Comparison of ENCODE assay signal across 10 cellular contexts in genomic region chr6:166633732-166634535, GRCh38. TPM values are rescaled to one million over a fixed set of nuclear protein-coding genes. Genes with fewer than 3 reads are reported as not detected.
A peak's percentile ranks its signal among the peaks of the same experiment; 100 is the strongest.
DNase-seq lines count a peak whose midpoint lies in the region; ATAC-seq and TF ChIP-seq lines count a peak whose summit lies in the region.
"Had no signal": no experiment of that assay in that cellular context is flagged by ENCODE, and none has a peak within 500 bp of the region (broad histone marks: within the 10 kb centered on the region; RNA-seq: fewer than 3 reads in every experiment).

No MANE protein-coding gene starts in this region.

- no peak for TF ChIP-seq POLR2A in body of pancreas (IDR thresholded peaks at IDR 0.05)

- H3K36me3 ChIP-seq in body of pancreas (replicated peaks in 1 of 2; ENCODE audit: insufficient read depth in 1 of 2, low read depth in 2 of 2), result no peaks in the 10 kb centered on the region

- peaks cover 1% of the 10 kb centered on the region for H3K4me1 ChIP-seq in body of pancreas

- ATAC-seq in body of pancreas, result peak; percentile 34

- H3K27ac ChIP-seq in body of pancreas, result no peak overlapping the region

- TF ChIP-seq CTCF in body of pancreas (IDR thresholded peaks at IDR 0.05), result no peak

- intact Hi-C loops in body of pancreas (cut with DNase I), result no loop called here

- WGBS in body of pancreas, 2 donors, result 64 to 72% methylated on average over 26 of the region's 26 CpGs

- no peaks in the 10 kb centered on the region for H3K9me3 ChIP-seq in body of pancreas

- no peak overlapping the region for H3K4me3 ChIP-seq in body of pancreas

- DNase-seq in CD1c-positive myeloid dendritic cell (ENCODE audit: extremely low spot score) (peak; percentile 82), M059J (ENCODE audit: low read depth) (peak; percentile 69), body of pancreas (peak in 1 of 4 donors; percentile 43), lung microvascular endothelial cell (ENCODE audit: low read depth in 2 of 2) (peak; percentile 84 to 90), NCI-H187 (lab: John Stamatoyannopoulos, UW) (no peak), DMS 273 treated with DMSO at 0.1 percent for 48 hours (lab: John Stamatoyannopoulos, UW) (no peak), activated gamma-delta T cell treated with Interleukin-2 at 50 U/mL for 16 hours (no peak)
- no peak for DNase-seq in activated CD4-positive, alpha-beta T cell treated with anti-CD3 and anti-CD28 coated beads for 1 hour
- DNase-seq: activated gamma-delta T cell; CD4-positive, alpha-beta T cell had no signal

- H3K27me3 ChIP-seq in body of pancreas, result no peaks in the 10 kb centered on the region

RNA-seq across cellular contexts. Expression of gene RPS6KA2, which starts 6.9 kb away (rescaled TPM):
- total RNA-seq in M059J (2014; rRNA removed; shearing (Covaris generic)), result 1.9 and 7.2 TPM in 2 replicates
- total RNA-seq in body of pancreas, result 10 to 100 TPM; 24.4 to 53.7 TPM
- total RNA-seq in lung microvascular endothelial cell, result 121 and 168 TPM in 2 replicates

RNA-seq across cellular contexts. Expression of gene RAMACL, which starts 47.5 kb away (rescaled TPM):
- total RNA-seq in M059J (2014; rRNA removed; shearing (Covaris generic)), result 0.27 and 0.30 TPM in 2 replicates
- total RNA-seq in body of pancreas (10 to 100 TPM in 1 of 2 donors, under 1 TPM in 1; 0.99 to 10.9 TPM), lung microvascular endothelial cell (1.3 and 2.6 TPM in 2 replicates)

Comparison
In these comparisons a context has a peak if more than half of its experiments do, and no peak if none do; other contexts are left out.
1. DNase-seq: peak in CD1c-positive myeloid dendritic cell (single experiment), M059J (single experiment) and lung microvascular endothelial cell (2 of 2); none in NCI-H187 (0 of 2), DMS 273 treated with DMSO at 0.1 percent for 48 hours (single experiment), activated CD4-positive, alpha-beta T cell treated with anti-CD3 and anti-CD28 coated beads for 1 hour (single experiment) and activated gamma-delta T cell treated with Interleukin-2 at 50 U/mL for 16 hours (single experiment).